Comparison of ENCODE assay signal across 17 cellular contexts in genomic region chr9:119795395-119795794, GRCh38.
A peak's percentile ranks its signal among the peaks of the same experiment; 100 is the strongest.
DNase-seq lines count a peak whose midpoint lies in the region; ATAC-seq and TF ChIP-seq lines count a peak whose summit lies in the region.
"Had no signal": no experiment of that assay in that cellular context is flagged by ENCODE, and none has a peak within 500 bp of the region (broad histone marks: within the 10 kb centered on the region; RNA-seq: fewer than 3 reads in every experiment).

No MANE protein-coding gene starts in this region.

- TF ChIP-seq CTCF in nephron progenitor cell (IDR thresholded peaks at IDR 0.05) = no peak

- H3K4me3 Mint-ChIP-seq in nephron progenitor cell = no peak overlapping the region
- H3K4me3 Mint-ChIP-seq: CD8-positive, alpha-beta T cell had no signal

- no peaks in the 10 kb centered on the region for H3K36me3 Mint-ChIP-seq in nephron progenitor cell (ENCODE audit: low read depth)
- H3K36me3 Mint-ChIP-seq: CD8-positive, alpha-beta T cell had no signal

- H3K9me3 Mint-ChIP-seq in nephron progenitor cell = no peaks in the 10 kb centered on the region
- H3K9me3 Mint-ChIP-seq: CD8-positive, alpha-beta T cell had no signal

- peaks cover 3% of the 10 kb centered on the region for H3K27me3 Mint-ChIP-seq in nephron progenitor cell (ENCODE audit: low read depth, poor library complexity)

- no peaks in the 10 kb centered on the region for H3K4me1 Mint-ChIP-seq in nephron progenitor cell

- no peak overlapping the region for H3K27ac Mint-ChIP-seq in nephron progenitor cell
- H3K27ac Mint-ChIP-seq: CD8-positive, alpha-beta T cell had no signal

- ATAC-seq in GM18502 (IDR thresholded peaks at IDR 0.05; ENCODE audit: poor library complexity, unreplicated experiment) = peak; percentile 63
- peak; percentile 82 for ATAC-seq in GM19351 (IDR thresholded peaks at IDR 0.05; ENCODE audit: unreplicated experiment)
- peak; percentile 61 for ATAC-seq in HG03469 (IDR thresholded peaks at IDR 0.05; ENCODE audit: unreplicated experiment)
- no peak for ATAC-seq in HG03432 (IDR thresholded peaks at IDR 0.05; ENCODE audit: unreplicated experiment)
- ATAC-seq: A549; CD8-positive, alpha-beta T cell had no signal

- DNase-seq in nephron progenitor cell (no peak), NCI-H226 (no peak), NCI-H1092 (lab: John Stamatoyannopoulos, UW) (no peak)
- DNase-seq: BE2C; Caco-2; CD8-positive, alpha-beta T cell; DND-41; GDM1; GOT3; IMR-90; Kasumi-1; KBM-7 had no signal
